ENCODE assay signal across 8 cellular contexts in the genomic region with DNA sequence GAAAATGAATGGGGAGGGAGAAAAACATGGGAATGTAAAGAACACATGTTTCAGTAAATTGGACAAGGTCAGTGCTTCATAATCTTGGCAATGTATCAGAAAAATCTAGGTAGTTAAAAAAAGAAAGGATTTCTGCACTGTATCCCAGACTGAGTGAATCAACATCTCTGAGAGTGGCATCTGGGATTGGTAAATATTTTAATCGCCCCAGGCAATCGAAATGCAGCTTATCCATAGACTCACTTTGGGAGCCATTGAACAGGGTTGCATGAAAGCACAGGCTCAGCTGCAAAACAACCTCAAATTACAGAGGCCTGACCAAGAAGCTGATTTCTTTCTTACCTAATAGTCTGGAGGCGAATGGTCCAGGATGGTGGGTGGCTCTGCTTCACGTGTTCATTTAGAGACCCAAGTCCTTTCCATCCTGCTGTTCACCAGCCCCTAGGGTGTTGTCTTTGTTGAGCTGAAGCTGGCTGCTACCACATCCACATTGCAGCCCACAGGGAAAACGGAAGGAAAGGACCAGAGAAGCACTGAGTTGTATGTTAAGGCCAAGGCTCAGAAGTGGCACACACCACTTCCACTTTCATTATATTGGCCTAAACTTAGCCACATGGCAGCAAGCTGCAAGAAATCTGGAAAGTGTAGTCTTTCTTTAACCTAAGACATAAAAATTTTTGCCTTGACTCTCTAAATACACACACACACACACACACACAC. TPM values are rescaled to one million over a fixed set of nuclear protein-coding genes. Genes with fewer than 3 reads are reported as not detected.
DNase-seq lines count a peak whose midpoint lies in the region; ATAC-seq and TF ChIP-seq lines count a peak whose summit lies in the region.

No MANE protein-coding gene starts in this region.

- no peak overlapping the region for H2AFZ ChIP-seq in hepatocyte

- TF ChIP-seq POLR2A in GM18505 (IDR thresholded peaks at IDR 0.05; ENCODE audit: borderline replicate concordance, extremely low read depth, insufficient read depth, insufficient read length) = no peak
- TF ChIP-seq POLR2A in erythroblast (IDR thresholded peaks at IDR 0.05; ENCODE audit: low read length) = no peak

- DNase-seq in hepatocyte (ENCODE audit: low spot score) (no peak), NCI-H510A treated with DMSO at 0.1 percent for 48 hours (lab: John Stamatoyannopoulos, UW) (no peak), HuH-7.5 (ENCODE audit: low spot score) (no peak), GM19240 (ENCODE audit: insufficient read length, low spot score) (no peak), erythroblast (lab: John Stamatoyannopoulos, UW) (no peak)

- no peaks in the 10 kb centered on the region for H4K20me1 ChIP-seq in hepatocyte (ENCODE audit: insufficient read depth, poor library complexity, severe bottlenecking)

- WGBS in hepatocyte (ENCODE audit: low lambda C conversion rate, missing lambda C conversion rate) = 71% methylated on average over 5 of the region's 5 CpGs

- no peaks in the 10 kb centered on the region for H3K27me3 ChIP-seq in hepatocyte

- no peak overlapping the region for H3K4me3 ChIP-seq in hepatocyte

- ATAC-seq in GM18505 (IDR thresholded peaks at IDR 0.05; ENCODE audit: unreplicated experiment) = peak; percentile 51
- peak; percentile 55 for ATAC-seq in GM21529 (IDR thresholded peaks at IDR 0.05; ENCODE audit: unreplicated experiment)
- ATAC-seq in HG03571 (IDR thresholded peaks at IDR 0.05; ENCODE audit: unreplicated experiment) = peak; percentile 61

- no peaks in the 10 kb centered on the region for H3K79me2 ChIP-seq in hepatocyte

- no peaks in the 10 kb centered on the region for H3K9me2 ChIP-seq in hepatocyte (replicated peaks; ENCODE audit: insufficient read depth)

- no peaks in the 10 kb centered on the region for H3K36me3 ChIP-seq in hepatocyte (replicated peaks; ENCODE audit: insufficient read depth, low read depth)

- peak overlapping the region; percentile 42 for H3K4me2 ChIP-seq in hepatocyte

- peaks cover 7% of the 10 kb centered on the region for H3K4me1 ChIP-seq in hepatocyte (ENCODE audit: insufficient read depth)

- peak overlapping the region; percentile 31 for H3K27ac ChIP-seq in hepatocyte

- no peaks in the 10 kb centered on the region for H3K9me3 ChIP-seq in hepatocyte (ENCODE audit: low read depth)

- TF ChIP-seq CTCF in hepatocyte (IDR thresholded peaks at IDR 0.05; ENCODE audit: poor library complexity) = no peak

RNA-seq across cellular contexts. Expression of gene MOGAT1, which starts 59.0 kb away (rescaled TPM):
- not detected in 2 replicates for total RNA-seq in hepatocyte
- 0.15 TPM in 1 of 2 replicates, not detected in the other for polyA plus RNA-seq in hepatocyte
